ENCODE assay signal across 11 cellular contexts in genomic region chr3:44468572-44469520, GRCh38. TPM values are rescaled to one million over a fixed set of nuclear protein-coding genes. Genes with fewer than 3 reads are reported as not detected.
DNase-seq lines count a peak whose midpoint lies in the region; ATAC-seq and TF ChIP-seq lines count a peak whose summit lies in the region.
"Had no signal": no experiment of that assay in that cellular context is flagged by ENCODE, and none has a peak within 500 bp of the region (broad histone marks: within the 10 kb centered on the region; RNA-seq: fewer than 3 reads in every experiment).

No MANE protein-coding gene starts in this region.

- DNase-seq in LHCN-M2 (ENCODE audit: low read depth) (peak; percentile 38), brain microvascular endothelial cell (peak; percentile 63), lower lobe of right lung (no peak), NCI-H2029 (lab: John Stamatoyannopoulos, UW) (no peak), NCI-H1092 treated with DMSO at 0.1 percent for 48 hours (lab: John Stamatoyannopoulos, UW) (no peak)
- DNase-seq: NCI-H1436 had no signal

- in situ Hi-C loops in brain microvascular endothelial cell (cut with HindIII; ENCODE audit: low pct_ligation_motif_present, low sequenced_read_pairs), result no loop called here

- peak overlapping the region; percentile 15; the same call in 1 of the 2 replicates for H3K4me3 ChIP-seq in ACC112 (ENCODE audit: low read depth, low read length)
- no peak overlapping the region for H3K4me3 ChIP-seq in brain microvascular endothelial cell (ENCODE audit: low read depth, low read length)
- H3K4me3 ChIP-seq in mesodermal cell (ENCODE audit: extremely low read depth, insufficient read depth, low read length, poor library complexity, severe bottlenecking), result no peak overlapping the region
- H3K4me3 ChIP-seq in lower lobe of right lung, result no peak overlapping the region
- H3K4me3 ChIP-seq: SK-N-MC, skin epidermis had no signal

- intact Hi-C loops in lower lobe of right lung (cut with DNase I), result no loop called here

- H2AFZ ChIP-seq in ACC112 (ENCODE audit: low read length, unreplicated experiment), result no peak overlapping the region

- peaks cover 50% of the 10 kb centered on the region for H3K79me2 ChIP-seq in ACC112 (ENCODE audit: control insufficient read depth, insufficient read depth, low read length, unreplicated experiment)

- H3K9me3 ChIP-seq in mesodermal cell (ENCODE audit: control insufficient read depth, low read length), result no peaks in the 10 kb centered on the region
- no peaks in the 10 kb centered on the region for H3K9me3 ChIP-seq in lower lobe of right lung

- TF ChIP-seq CTCF in brain microvascular endothelial cell (IDR thresholded peaks at IDR 0.05; ENCODE audit: low read depth, low read length, missing control alignments) (no peak), lower lobe of right lung (IDR thresholded peaks at IDR 0.05) (no peak)

- peaks cover 29% of the 10 kb centered on the region; the same call in 1 of the 2 replicates for H3K36me3 ChIP-seq in ACC112 (ENCODE audit: insufficient read depth, low read length)
- peaks cover 14% of the 10 kb centered on the region for H3K36me3 ChIP-seq in brain microvascular endothelial cell (replicated peaks)
- peaks cover 51% of the 10 kb centered on the region for H3K36me3 ChIP-seq in mesodermal cell (ENCODE audit: control insufficient read depth, insufficient read depth, low read length)
- peaks cover 27% of the 10 kb centered on the region for H3K36me3 ChIP-seq in lower lobe of right lung

- 68 to 97% methylated on average over 2 to 6 of the region's 10 CpGs for WGBS in mesodermal cell (ENCODE audit: insufficient coverage in 2 of 2), 2 experiments

- H3K27ac ChIP-seq in ACC112 (ENCODE audit: low read depth, low read length), result peak overlapping the region; percentile 31
- H3K27ac ChIP-seq in brain microvascular endothelial cell, result no peak overlapping the region
- peak overlapping the region; percentile 53 for H3K27ac ChIP-seq in mesodermal cell (ENCODE audit: low read depth, low read length, severe bottlenecking)
- no peak overlapping the region for H3K27ac ChIP-seq in lower lobe of right lung
- H3K27ac ChIP-seq: SK-N-MC, skin epidermis had no signal

- H3K27me3 ChIP-seq in ACC112 (ENCODE audit: insufficient read depth, low read length), result no peaks in the 10 kb centered on the region
- H3K27me3 ChIP-seq in brain microvascular endothelial cell (replicated peaks), result no peaks in the 10 kb centered on the region
- no peaks in the 10 kb centered on the region for H3K27me3 ChIP-seq in lower lobe of right lung (ENCODE audit: low read depth)

- H3K4me1 ChIP-seq in ACC112 (ENCODE audit: control insufficient read depth, insufficient read depth, low read length, unreplicated experiment), result peaks cover 11% of the 10 kb centered on the region
- peaks cover 6% of the 10 kb centered on the region for H3K4me1 ChIP-seq in mesodermal cell (ENCODE audit: control insufficient read depth, insufficient read depth, low read length, poor library complexity, severe bottlenecking)
- no peaks in the 10 kb centered on the region for H3K4me1 ChIP-seq in lower lobe of right lung

- ATAC-seq in lower lobe of right lung (no peak), GM18520 (IDR thresholded peaks at IDR 0.05; ENCODE audit: unreplicated experiment) (no peak)

RNA-seq across cellular contexts. Expression of gene ZNF445, which starts 8.6 kb away (rescaled TPM):
- total RNA-seq in LHCN-M2 (2014; rRNA removed), result 4.9 and 6.3 TPM in 2 replicates
- polyA plus RNA-seq in LHCN-M2 (2012), result 3.6 TPM
- 11.2 TPM for polyA plus RNA-seq in mesodermal cell (2013, experiment 1 of 2)
- 9.2 TPM for polyA plus RNA-seq in mesodermal cell (2013, experiment 2 of 2)
- 21.1 TPM for total RNA-seq in lower lobe of right lung

Comparison
In these comparisons a context has a peak if more than half of its experiments do, and no peak if none do; other contexts are left out.
1. H3K27ac ChIP-seq: peak in ACC112 (single experiment) and mesodermal cell (single experiment); none in brain microvascular endothelial cell (single experiment) and lower lobe of right lung (single experiment).
2. DNase-seq: peak in LHCN-M2 (single experiment) and brain microvascular endothelial cell (single experiment); none in lower lobe of right lung (single experiment), NCI-H2029 (single experiment) and NCI-H1092 treated with DMSO at 0.1 percent for 48 hours (single experiment).